ENCODE assay signal across 8 cellular contexts in the genomic region with DNA sequence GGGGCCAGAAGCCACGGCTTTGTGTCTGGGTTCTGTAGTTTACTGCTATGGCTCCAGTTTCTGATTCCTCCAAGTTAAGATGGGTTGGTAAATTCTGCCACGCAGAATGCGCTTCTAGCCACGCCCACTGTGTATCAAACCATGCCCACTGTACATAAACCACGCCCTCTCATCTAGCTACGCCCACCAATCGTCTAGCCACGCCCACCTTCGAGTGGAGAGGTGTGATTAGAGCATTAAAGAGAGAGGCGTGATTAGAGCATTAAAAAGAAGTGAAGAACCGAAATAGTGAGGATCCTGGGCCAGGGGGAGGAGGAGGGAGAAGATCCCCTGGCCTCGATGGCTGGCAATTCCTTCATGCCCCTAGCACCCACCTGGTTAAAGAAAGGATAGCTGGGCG. TPM values are rescaled to one million over a fixed set of nuclear protein-coding genes. Genes with fewer than 3 reads are reported as not detected.
DNase-seq lines count a peak whose midpoint lies in the region; ATAC-seq and TF ChIP-seq lines count a peak whose summit lies in the region.

No MANE protein-coding gene starts in this region.

- H3K4me3 ChIP-seq in H7 (ENCODE audit: insufficient read depth, low read depth, low read length), result no peak overlapping the region
- H3K4me3 ChIP-seq in brain microvascular endothelial cell (ENCODE audit: low read depth, low read length), result no peak overlapping the region

- no peaks in the 10 kb centered on the region for H3K36me3 Mint-ChIP-seq in T-helper 2 cell treated with Interferon-gamma antibody and Interleukin-4, amounts not matched to agents 5 μg/mL and 100 μg/mL, for 36 hours (ENCODE audit: low read depth)

- in situ Hi-C loops in ACHN (cut with HindIII; ENCODE audit: low pct_ligation_motif_present, low pct_unique_long_range_greater_than_20kb, low sequenced_read_pairs) (no loop called here), brain microvascular endothelial cell (cut with HindIII; ENCODE audit: low pct_ligation_motif_present, low sequenced_read_pairs) (no loop called here)

- TF ChIP-seq CTCF in brain microvascular endothelial cell (IDR thresholded peaks at IDR 0.05; ENCODE audit: low read depth, low read length, missing control alignments) (no peak), omental fat pad (IDR thresholded peaks at IDR 0.05) (no peak)

- H3K36me3 ChIP-seq in H7 (replicated peaks; ENCODE audit: control insufficient read depth, insufficient read depth, low read length), result no peaks in the 10 kb centered on the region
- H3K36me3 ChIP-seq in brain microvascular endothelial cell (replicated peaks), result no peaks in the 10 kb centered on the region

- H3K4me3 Mint-ChIP-seq in T-helper 2 cell treated with Interferon-gamma antibody and Interleukin-4, amounts not matched to agents 5 μg/mL and 100 μg/mL, for 36 hours, result no peak overlapping the region

- H3K9me3 Mint-ChIP-seq in T-helper 2 cell treated with Interferon-gamma antibody and Interleukin-4, amounts not matched to agents 5 μg/mL and 100 μg/mL, for 36 hours, result no peaks in the 10 kb centered on the region

- no peaks in the 10 kb centered on the region for H3K27me3 Mint-ChIP-seq in T-helper 2 cell treated with Interferon-gamma antibody and Interleukin-4, amounts not matched to agents 5 μg/mL and 100 μg/mL, for 36 hours (ENCODE audit: low read depth)

- H3K27me3 ChIP-seq in H7 (ENCODE audit: control insufficient read depth, insufficient read depth, low read length) (no peaks in the 10 kb centered on the region), brain microvascular endothelial cell (replicated peaks) (no peaks in the 10 kb centered on the region)

- no peak overlapping the region for H3K27ac ChIP-seq in brain microvascular endothelial cell

- no peak for ATAC-seq in omental fat pad (ENCODE audit: low FRiP score)

- peak; percentile 11 for DNase-seq in ACHN
- peak; percentile 84 for DNase-seq in H7
- peak; percentile 14 for DNase-seq in T-helper 2 cell treated with Interferon-gamma antibody and Interleukin-4, amounts not matched to agents 5 μg/mL and 100 μg/mL, for 36 hours (ENCODE audit: low spot score)
- DNase-seq in erythroblast (lab: John Stamatoyannopoulos, UW), result peak; percentile 51 to 53
- DNase-seq in brain microvascular endothelial cell, result no peak
- no peak for DNase-seq in omental fat pad (ENCODE audit: low spot score)
- DNase-seq in AG08395 (ENCODE audit: low spot score), result no peak
- DNase-seq in hepatic stellate cell (ENCODE audit: low spot score), result no peak

- peaks cover 5% of the 10 kb centered on the region for H3K4me1 Mint-ChIP-seq in T-helper 2 cell treated with Interferon-gamma antibody and Interleukin-4, amounts not matched to agents 5 μg/mL and 100 μg/mL, for 36 hours (ENCODE audit: low read depth)

- TF ChIP-seq POLR2A in erythroblast (IDR thresholded peaks at IDR 0.05; ENCODE audit: low read length), result no peak

- no peak overlapping the region for H3K27ac Mint-ChIP-seq in T-helper 2 cell treated with Interferon-gamma antibody and Interleukin-4, amounts not matched to agents 5 μg/mL and 100 μg/mL, for 36 hours

RNA-seq across cellular contexts. Expression of a gene that starts 43.7 kb away (rescaled TPM):
- 5.9 and 6.1 TPM in 2 replicates for total RNA-seq in H7 (2014; rRNA removed; shearing (Covaris generic))
- 100 to 1,000 TPM in 1 of 4 donors, 10 to 100 TPM in 3; 38.1 to 106 (median 62.8) TPM for total RNA-seq in omental fat pad

Comparison
In these comparisons a context has a peak if more than half of its experiments do, and no peak if none do; other contexts are left out.
1. DNase-seq: peak in ACHN (single experiment), H7 (single experiment), T-helper 2 cell treated with Interferon-gamma antibody and Interleukin-4, amounts not matched to agents 5 μg/mL and 100 μg/mL, for 36 hours (single experiment) and erythroblast (2 of 2); none in brain microvascular endothelial cell (single experiment), omental fat pad (single experiment), AG08395 (single experiment) and hepatic stellate cell (single experiment).